1 cellular context compared by ENCODE assay signal in the genomic region with DNA sequence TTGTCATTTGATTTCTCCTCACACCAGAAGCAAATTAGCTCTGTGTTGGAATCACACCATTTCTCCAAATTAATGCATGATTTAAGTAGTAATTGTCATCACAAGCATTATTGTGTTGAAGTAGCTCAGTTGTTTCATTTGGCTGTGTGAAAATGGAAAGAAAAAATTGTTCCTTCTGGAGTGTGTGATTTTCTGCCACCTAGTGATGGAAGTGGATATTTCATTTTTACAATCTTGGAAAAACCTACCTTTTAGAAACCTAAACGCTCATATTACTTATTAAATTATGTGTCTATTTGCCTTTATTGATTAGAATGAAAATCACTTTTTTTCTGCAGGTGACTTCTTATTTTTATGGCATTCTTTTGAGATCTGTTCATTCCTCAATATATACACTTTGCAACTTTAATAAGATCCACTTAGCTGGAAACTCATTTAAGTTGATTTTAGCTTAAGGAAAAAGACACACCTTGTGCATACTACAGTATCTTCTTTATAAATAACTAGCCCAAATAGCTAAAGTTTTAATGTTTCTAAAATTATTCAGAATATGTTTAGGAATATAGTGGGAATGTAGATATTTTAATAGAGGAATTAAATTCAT.
TF ChIP-seq lines count a peak whose summit lies in the region.

No MANE protein-coding gene starts in this region.

TF ChIP-seq in GM23338, 12 proteins besides CTCF, POLR2A, EP300 and RAD21 (continued from another document):
- TF ChIP-seq, protein P1, sequence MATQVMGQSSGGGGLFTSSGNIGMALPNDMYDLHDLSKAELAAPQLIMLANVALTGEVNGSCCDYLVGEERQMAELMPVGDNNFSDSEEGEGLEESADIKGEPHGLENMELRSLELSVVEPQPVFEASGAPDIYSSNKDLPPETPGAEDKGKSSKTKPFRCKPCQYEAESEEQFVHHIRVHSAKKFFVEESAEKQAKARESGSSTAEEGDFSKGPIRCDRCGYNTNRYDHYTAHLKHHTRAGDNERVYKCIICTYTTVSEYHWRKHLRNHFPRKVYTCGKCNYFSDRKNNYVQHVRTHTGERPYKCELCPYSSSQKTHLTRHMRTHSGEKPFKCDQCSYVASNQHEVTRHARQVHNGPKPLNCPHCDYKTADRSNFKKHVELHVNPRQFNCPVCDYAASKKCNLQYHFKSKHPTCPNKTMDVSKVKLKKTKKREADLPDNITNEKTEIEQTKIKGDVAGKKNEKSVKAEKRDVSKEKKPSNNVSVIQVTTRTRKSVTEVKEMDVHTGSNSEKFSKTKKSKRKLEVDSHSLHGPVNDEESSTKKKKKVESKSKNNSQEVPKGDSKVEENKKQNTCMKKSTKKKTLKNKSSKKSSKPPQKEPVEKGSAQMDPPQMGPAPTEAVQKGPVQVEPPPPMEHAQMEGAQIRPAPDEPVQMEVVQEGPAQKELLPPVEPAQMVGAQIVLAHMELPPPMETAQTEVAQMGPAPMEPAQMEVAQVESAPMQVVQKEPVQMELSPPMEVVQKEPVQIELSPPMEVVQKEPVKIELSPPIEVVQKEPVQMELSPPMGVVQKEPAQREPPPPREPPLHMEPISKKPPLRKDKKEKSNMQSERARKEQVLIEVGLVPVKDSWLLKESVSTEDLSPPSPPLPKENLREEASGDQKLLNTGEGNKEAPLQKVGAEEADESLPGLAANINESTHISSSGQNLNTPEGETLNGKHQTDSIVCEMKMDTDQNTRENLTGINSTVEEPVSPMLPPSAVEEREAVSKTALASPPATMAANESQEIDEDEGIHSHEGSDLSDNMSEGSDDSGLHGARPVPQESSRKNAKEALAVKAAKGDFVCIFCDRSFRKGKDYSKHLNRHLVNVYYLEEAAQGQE (IDR thresholded peaks at IDR 0.05; ENCODE audit: unreplicated experiment): no peak
- TF ChIP-seq, protein P2, sequence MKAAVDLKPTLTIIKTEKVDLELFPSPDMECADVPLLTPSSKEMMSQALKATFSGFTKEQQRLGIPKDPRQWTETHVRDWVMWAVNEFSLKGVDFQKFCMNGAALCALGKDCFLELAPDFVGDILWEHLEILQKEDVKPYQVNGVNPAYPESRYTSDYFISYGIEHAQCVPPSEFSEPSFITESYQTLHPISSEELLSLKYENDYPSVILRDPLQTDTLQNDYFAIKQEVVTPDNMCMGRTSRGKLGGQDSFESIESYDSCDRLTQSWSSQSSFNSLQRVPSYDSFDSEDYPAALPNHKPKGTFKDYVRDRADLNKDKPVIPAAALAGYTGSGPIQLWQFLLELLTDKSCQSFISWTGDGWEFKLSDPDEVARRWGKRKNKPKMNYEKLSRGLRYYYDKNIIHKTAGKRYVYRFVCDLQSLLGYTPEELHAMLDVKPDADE (IDR thresholded peaks at IDR 0.05): no peak
- no peak for TF ChIP-seq ZNF114 (CRISPR knock-in tag; IDR thresholded peaks at IDR 0.05)
- TF ChIP-seq, protein P3, sequence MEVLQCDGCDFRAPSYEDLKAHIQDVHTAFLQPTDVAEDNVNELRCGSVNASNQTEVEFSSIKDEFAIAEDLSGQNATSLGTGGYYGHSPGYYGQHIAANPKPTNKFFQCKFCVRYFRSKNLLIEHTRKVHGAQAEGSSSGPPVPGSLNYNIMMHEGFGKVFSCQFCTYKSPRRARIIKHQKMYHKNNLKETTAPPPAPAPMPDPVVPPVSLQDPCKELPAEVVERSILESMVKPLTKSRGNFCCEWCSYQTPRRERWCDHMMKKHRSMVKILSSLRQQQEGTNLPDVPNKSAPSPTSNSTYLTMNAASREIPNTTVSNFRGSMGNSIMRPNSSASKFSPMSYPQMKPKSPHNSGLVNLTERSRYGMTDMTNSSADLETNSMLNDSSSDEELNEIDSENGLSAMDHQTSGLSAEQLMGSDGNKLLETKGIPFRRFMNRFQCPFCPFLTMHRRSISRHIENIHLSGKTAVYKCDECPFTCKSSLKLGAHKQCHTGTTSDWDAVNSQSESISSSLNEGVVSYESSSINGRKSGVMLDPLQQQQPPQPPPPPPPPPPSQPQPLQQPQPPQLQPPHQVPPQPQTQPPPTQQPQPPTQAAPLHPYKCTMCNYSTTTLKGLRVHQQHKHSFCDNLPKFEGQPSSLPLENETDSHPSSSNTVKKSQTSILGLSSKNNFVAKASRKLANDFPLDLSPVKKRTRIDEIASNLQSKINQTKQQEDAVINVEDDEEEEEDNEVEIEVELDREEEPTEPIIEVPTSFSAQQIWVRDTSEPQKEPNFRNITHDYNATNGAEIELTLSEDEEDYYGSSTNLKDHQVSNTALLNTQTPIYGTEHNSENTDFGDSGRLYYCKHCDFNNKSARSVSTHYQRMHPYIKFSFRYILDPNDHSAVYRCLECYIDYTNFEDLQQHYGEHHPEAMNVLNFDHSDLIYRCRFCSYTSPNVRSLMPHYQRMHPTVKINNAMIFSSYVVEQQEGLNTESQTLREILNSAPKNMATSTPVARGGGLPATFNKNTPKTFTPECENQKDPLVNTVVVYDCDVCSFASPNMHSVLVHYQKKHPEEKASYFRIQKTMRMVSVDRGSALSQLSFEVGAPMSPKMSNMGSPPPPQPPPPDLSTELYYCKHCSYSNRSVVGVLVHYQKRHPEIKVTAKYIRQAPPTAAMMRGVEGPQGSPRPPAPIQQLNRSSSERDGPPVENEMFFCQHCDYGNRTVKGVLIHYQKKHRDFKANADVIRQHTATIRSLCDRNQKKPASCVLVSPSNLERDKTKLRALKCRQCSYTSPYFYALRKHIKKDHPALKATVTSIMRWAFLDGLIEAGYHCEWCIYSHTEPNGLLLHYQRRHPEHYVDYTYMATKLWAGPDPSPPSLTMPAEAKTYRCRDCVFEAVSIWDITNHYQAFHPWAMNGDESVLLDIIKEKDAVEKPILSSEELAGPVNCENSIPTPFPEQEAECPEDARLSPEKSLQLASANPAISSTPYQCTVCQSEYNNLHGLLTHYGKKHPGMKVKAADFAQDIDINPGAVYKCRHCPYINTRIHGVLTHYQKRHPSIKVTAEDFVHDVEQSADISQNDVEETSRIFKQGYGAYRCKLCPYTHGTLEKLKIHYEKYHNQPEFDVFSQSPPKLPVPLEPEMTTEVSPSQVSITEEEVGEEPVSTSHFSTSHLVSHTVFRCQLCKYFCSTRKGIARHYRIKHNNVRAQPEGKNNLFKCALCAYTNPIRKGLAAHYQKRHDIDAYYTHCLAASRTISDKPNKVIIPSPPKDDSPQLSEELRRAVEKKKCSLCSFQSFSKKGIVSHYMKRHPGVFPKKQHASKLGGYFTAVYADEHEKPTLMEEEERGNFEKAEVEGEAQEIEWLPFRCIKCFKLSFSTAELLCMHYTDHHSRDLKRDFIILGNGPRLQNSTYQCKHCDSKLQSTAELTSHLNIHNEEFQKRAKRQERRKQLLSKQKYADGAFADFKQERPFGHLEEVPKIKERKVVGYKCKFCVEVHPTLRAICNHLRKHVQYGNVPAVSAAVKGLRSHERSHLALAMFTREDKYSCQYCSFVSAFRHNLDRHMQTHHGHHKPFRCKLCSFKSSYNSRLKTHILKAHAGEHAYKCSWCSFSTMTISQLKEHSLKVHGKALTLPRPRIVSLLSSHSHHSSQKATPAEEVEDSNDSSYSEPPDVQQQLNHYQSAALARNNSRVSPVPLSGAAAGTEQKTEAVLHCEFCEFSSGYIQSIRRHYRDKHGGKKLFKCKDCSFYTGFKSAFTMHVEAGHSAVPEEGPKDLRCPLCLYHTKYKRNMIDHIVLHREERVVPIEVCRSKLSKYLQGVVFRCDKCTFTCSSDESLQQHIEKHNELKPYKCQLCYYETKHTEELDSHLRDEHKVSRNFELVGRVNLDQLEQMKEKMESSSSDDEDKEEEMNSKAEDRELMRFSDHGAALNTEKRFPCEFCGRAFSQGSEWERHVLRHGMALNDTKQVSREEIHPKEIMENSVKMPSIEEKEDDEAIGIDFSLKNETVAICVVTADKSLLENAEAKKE (CRISPR knock-in tag; IDR thresholded peaks at IDR 0.05): no peak
- TF ChIP-seq ZNF331 (CRISPR knock-in tag; IDR thresholded peaks at IDR 0.05; ENCODE audit: low read depth): no peak
- TF ChIP-seq NANOG (IDR thresholded peaks at IDR 0.05; ENCODE audit: borderline replicate concordance): no peak
- no peak for TF ChIP-seq JUNB (IDR thresholded peaks at IDR 0.05; ENCODE audit: unreplicated experiment)
